In the genomic region with DNA sequence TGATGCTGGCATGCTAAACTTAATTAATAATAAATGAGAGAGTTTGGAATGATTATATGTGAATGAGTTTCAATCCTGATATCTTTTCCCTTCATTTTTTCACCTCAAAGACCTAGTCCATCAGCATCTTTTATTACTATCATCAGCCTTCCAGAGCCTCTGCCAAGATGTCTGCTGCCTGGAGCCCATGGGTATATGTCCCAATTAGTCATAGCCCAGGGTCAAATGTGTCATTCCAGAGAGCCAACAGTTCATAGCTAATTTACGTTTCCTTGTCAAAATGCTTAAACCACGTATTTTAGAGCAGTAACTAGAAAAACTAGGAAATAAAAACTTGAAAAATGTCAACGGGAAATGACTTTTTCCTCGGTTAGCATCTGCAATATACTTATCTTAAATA, we compare ENCODE assay signal across 16 cellular contexts.
A peak's percentile ranks its signal among the peaks of the same experiment; 100 is the strongest.
DNase-seq lines count a peak whose midpoint lies in the region; ATAC-seq and TF ChIP-seq lines count a peak whose summit lies in the region.
"Had no signal": no experiment of that assay in that cellular context is flagged by ENCODE, and none has a peak within 500 bp of the region (broad histone marks: within the 10 kb centered on the region; RNA-seq: fewer than 3 reads in every experiment).

No MANE protein-coding gene starts in this region.

- H3K79me1 ChIP-seq in mesenchymal stem cell (replicated peaks; ENCODE audit: low read length, poor library complexity, severe bottlenecking), result no peaks in the 10 kb centered on the region

- CTCF ChIA-PET in RWPE1 (lab: Yijun Ruan, JAX), result interaction anchor here (0.5 kb wide), 1 partner anchor 314 kb away, joined by 3 read pairs; no protein-coding TSS in a partner anchor

- DNase-seq in AG08395 (ENCODE audit: low spot score), result peak; percentile 6
- DNase-seq in HT1080 (ENCODE audit: low read depth), result peak; percentile 34
- DNase-seq in RWPE1 (ENCODE audit: low spot score), result peak; percentile 2
- DNase-seq in mesenchymal stem cell, result peak; percentile 14
- DNase-seq in activated naive CD4-positive, alpha-beta T cell treated with anti-CD3 and anti-CD28 coated beads, Interleukin-2, amount 50 U/mL, for 16 hours, result no peak
- DNase-seq: 8988T; BE2C; Caco-2; CD8-positive, alpha-beta T cell; DND-41; GM23248; H7; KG1 had no signal

- POLR2A ChIA-PET in RWPE1 (lab: Yijun Ruan, JAX; ENCODE audit: low non-redundant PET), result no interaction called here

- H3K4me3 ChIP-seq in mesenchymal stem cell (ENCODE audit: insufficient read depth in 1 of 2, low read depth in 1 of 2, low read length in 2 of 2), result no peak overlapping the region
- H3K4me3 ChIP-seq: GM23248 had no signal

- no peaks in the 10 kb centered on the region for H3K27me3 ChIP-seq in mesenchymal stem cell (ENCODE audit: control insufficient read depth in 1 of 2, insufficient read depth in 1 of 2, low read length in 2 of 2)
- H3K27me3 ChIP-seq: BE2C had no signal

- H2BK120ac ChIP-seq in mesenchymal stem cell (ENCODE audit: low read depth, low read length), result no peak overlapping the region

- no peak overlapping the region for H2AK5ac ChIP-seq in mesenchymal stem cell (ENCODE audit: low read length, severe bottlenecking)

- no peak overlapping the region for H2BK15ac ChIP-seq in mesenchymal stem cell (ENCODE audit: low read depth, poor library complexity, severe bottlenecking)

- no peak overlapping the region for H4K91ac ChIP-seq in mesenchymal stem cell (ENCODE audit: low read length)

- no peak for TF ChIP-seq CTCF in RWPE1 (conservative IDR thresholded peaks at IDR 0.05; ENCODE audit: low read depth)

- no peak overlapping the region for H3K9ac ChIP-seq in mesenchymal stem cell (ENCODE audit: low read length)
- H3K9ac ChIP-seq: GM23248 had no signal

- no peaks in the 10 kb centered on the region for H3K36me3 ChIP-seq in mesenchymal stem cell (ENCODE audit: control insufficient read depth in 1 of 2, insufficient read depth in 2 of 2, low read depth in 1 of 2, low read length in 2 of 2)
- H3K36me3 ChIP-seq: BE2C had no signal

- no peak overlapping the region for H2BK12ac ChIP-seq in mesenchymal stem cell (ENCODE audit: low read length in 2 of 2)

- no peak overlapping the region for H2BK5ac ChIP-seq in mesenchymal stem cell (ENCODE audit: low read depth, low read length, poor library complexity, severe bottlenecking)

- H3K4me1 ChIP-seq in mesenchymal stem cell (ENCODE audit: control insufficient read depth, insufficient read depth, low read depth, low read length), result no peaks in the 10 kb centered on the region
- H3K4me1 ChIP-seq: BE2C, Caco-2 had no signal

- TF ChIP-seq POLR2A in GM18505 (IDR thresholded peaks at IDR 0.05; ENCODE audit: borderline replicate concordance, extremely low read depth, insufficient read depth, insufficient read length), result no peak

- no peak overlapping the region for H2AFZ ChIP-seq in mesenchymal stem cell (ENCODE audit: low read depth, low read length)
- H2AFZ ChIP-seq: GM23248 had no signal

- no peaks in the 10 kb centered on the region for H3K9me3 ChIP-seq in mesenchymal stem cell (ENCODE audit: control insufficient read depth, low read length)
- H3K9me3 ChIP-seq: BE2C, Caco-2 had no signal

- no peak overlapping the region for H3K14ac ChIP-seq in mesenchymal stem cell (ENCODE audit: low read length in 2 of 2)

- H3K23ac ChIP-seq in mesenchymal stem cell (ENCODE audit: low read length in 2 of 2), result no peak overlapping the region

- ATAC-seq in GM18505 (IDR thresholded peaks at IDR 0.05; ENCODE audit: unreplicated experiment) (no peak), GM21723 (IDR thresholded peaks at IDR 0.05; ENCODE audit: unreplicated experiment) (no peak)
- ATAC-seq: CD8-positive, alpha-beta T cell had no signal

- no peak overlapping the region for H3K4me2 ChIP-seq in mesenchymal stem cell (ENCODE audit: low read length, poor library complexity, severe bottlenecking)

- H3K27ac ChIP-seq in RWPE1 (no peak overlapping the region), mesenchymal stem cell (ENCODE audit: low read length, poor library complexity, severe bottlenecking) (no peak overlapping the region)
- H3K27ac ChIP-seq: C4-2B, GM23248 had no signal

- H3K18ac ChIP-seq in mesenchymal stem cell (ENCODE audit: low read depth in 1 of 2, low read length in 2 of 2), result no peak overlapping the region

- no peak overlapping the region for H4K8ac ChIP-seq in mesenchymal stem cell (ENCODE audit: low read length)

- no peak overlapping the region for H3K4ac ChIP-seq in mesenchymal stem cell (ENCODE audit: low read depth in 1 of 2, low read length in 2 of 2)

- 31% methylated on average over 2 of the region's 4 CpGs for WGBS in mesenchymal stem cell
